In genomic region chr7:39948375-39948774, GRCh38 we compare ENCODE assay signal across 1 cellular context.
TF ChIP-seq lines count a peak whose summit lies in the region.

No MANE protein-coding gene starts in this region.

TF ChIP-seq in H1, 55 proteins besides CTCF, POLR2A, EP300 and RAD21:
- no peak for TF ChIP-seq SUZ12 (IDR thresholded peaks at IDR 0.05; ENCODE audit: low read length)
- TF ChIP-seq KDM1A (IDR thresholded peaks at IDR 0.05; ENCODE audit: borderline replicate concordance, low read length) = 0 out of 2 replicates have a peak, but pooled peaks have one; percentile 50
TF ChIP-seq in H1: peak in this region for 1.
